ENCODE assay signal across 25 cellular contexts in genomic region chr6:83781506-83781905, GRCh38.
"Had no signal": no experiment of that assay in that cellular context is flagged by ENCODE, and none has a peak within 500 bp of the region (broad histone marks: within the 10 kb centered on the region; RNA-seq: fewer than 3 reads in every experiment).

No MANE protein-coding gene starts in this region.

- ATAC-seq: left colon; left lung; lower lobe of right lung; naive thymus-derived CD4-positive, alpha-beta T cell; natural killer cell treated with Interleukin-12 subunit alpha and Interleukin-12 subunit beta and Interleukin-15 and Interleukin-18, amount 100 ng/mL, for 72 hours; sciatic nerve; stimulated activated effector memory CD8-positive, alpha-beta T cell treated with anti-CD3 and anti-CD28 coated beads, Interleukin-12 subunit alpha, Interleukin-12 subunit beta, amount 100 ng/mL, for 72 hours; stimulated activated naive CD8-positive, alpha-beta T cell treated with anti-CD3 and anti-CD28 coated beads, Interleukin-15, amount 100 ng/mL, for 72 hours had no signal

- H3K4me1 ChIP-seq: heart right ventricle, left lung, lower lobe of right lung, right atrium auricular region, spleen, testis, thyroid gland, transverse colon, upper lobe of left lung, vagina had no signal

- H3K9me3 ChIP-seq: heart right ventricle, left lung, lower lobe of right lung, ovary, right atrium auricular region, spleen, testis, thyroid gland, transverse colon, upper lobe of left lung, vagina had no signal

- H3K36me3 ChIP-seq: heart right ventricle, left lung, lower lobe of right lung, ovary, right atrium auricular region, spleen, thyroid gland, transverse colon, upper lobe of left lung, vagina had no signal

- H3K27me3 ChIP-seq: heart right ventricle, hepatocyte, left lung, ovary, right atrium auricular region, spleen, testis, thyroid gland, transverse colon, upper lobe of left lung, vagina had no signal

- H3K27ac ChIP-seq: heart right ventricle, hepatocyte, left lung, lower lobe of right lung, ovary, right atrium auricular region, spleen, testis, thyroid gland, transverse colon, upper lobe of left lung, vagina had no signal

- DNase-seq: heart right ventricle; kidney; left colon; left lung; lower lobe of right lung; mammary epithelial cell; mesenchymal stem cell; naive thymus-derived CD4-positive, alpha-beta T cell; ovary; small intestine; spleen; stimulated activated CD4-positive, alpha-beta T cell treated with anti-CD3 and anti-CD28 coated beads, Interleukin-4, amount 100 ng/mL, for 24 hours; stimulated activated naive CD4-positive, alpha-beta T cell; stimulated activated naive CD8-positive, alpha-beta T cell treated with anti-CD3 and anti-CD28 coated beads, Interleukin-15, amount 100 ng/mL, for 72 hours; substantia nigra; testis; thyroid gland; transverse colon; upper lobe of left lung had no signal

- H3K4me3 ChIP-seq: heart right ventricle, hepatocyte, left lung, lower lobe of right lung, ovary, right atrium auricular region, spleen, testis, thyroid gland, transverse colon, upper lobe of left lung, vagina had no signal
